Comparison of ENCODE assay signal across 8 cellular contexts in the genomic region with DNA sequence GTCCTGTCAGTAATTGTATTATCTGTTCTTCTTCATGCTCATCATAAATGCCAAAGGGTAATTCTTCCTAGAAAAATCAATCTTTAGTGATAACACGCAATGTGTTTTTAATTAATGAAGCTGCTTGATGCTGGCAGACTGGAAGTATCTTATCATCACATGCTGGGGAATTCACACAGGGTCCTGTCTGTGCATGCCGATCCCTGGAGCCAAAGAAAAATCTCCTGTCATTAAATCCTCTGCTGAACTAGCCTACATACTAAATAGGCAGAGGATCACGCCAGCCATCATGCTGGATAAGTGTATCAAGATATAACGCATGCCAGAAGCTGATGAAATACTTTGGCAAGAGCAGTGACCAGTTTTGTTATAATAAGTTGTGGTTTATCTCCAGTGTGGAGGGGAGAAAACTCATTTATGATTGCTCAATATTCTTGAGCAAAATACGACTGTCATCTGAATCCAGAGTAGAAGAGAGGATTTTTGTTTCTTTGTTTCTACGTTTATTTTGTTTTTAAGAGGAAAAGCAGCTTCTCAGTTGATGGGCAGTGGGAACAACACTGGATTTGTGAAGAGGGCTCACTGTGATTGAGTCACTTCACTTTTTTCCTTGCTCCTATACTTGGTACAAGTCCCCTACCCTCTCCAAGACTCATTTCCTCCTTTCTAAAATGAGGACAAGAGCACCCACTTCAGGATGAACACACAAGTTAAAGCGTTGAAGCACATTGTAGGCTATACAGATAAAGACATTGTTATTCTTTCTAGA.
DNase-seq lines count a peak whose midpoint lies in the region; ATAC-seq and TF ChIP-seq lines count a peak whose summit lies in the region.

No MANE protein-coding gene starts in this region.

- TF ChIP-seq CTCF in heart left ventricle (IDR thresholded peaks at IDR 0.05), result peak in 6 of 12 donors; percentile 10 to 49 (median 22)
- TF ChIP-seq CTCF in suprapubic skin (IDR thresholded peaks at IDR 0.05), result no peak
- no peak for TF ChIP-seq CTCF in coronary artery (IDR thresholded peaks at IDR 0.05)

- DNase-seq in HT-29 (ENCODE audit: low spot score) (peak; percentile 49), T1000 (lab: John Stamatoyannopoulos, UW) (peak; percentile 9), heart left ventricle (peak in 3 of 5 donors; percentile 26 to 59 (median 37)), suprapubic skin (ENCODE audit: low spot score in 2 of 2) (peak in 1 of 2 donors; percentile 67), coronary artery (ENCODE audit: low spot score) (no peak), T-helper 9 cell (no peak)

- peaks cover 0 to 36% (median 20%) of the 10 kb centered on the region in 12 donors for H3K4me1 ChIP-seq in heart left ventricle
- peaks cover 26% of the 10 kb centered on the region for H3K4me1 ChIP-seq in suprapubic skin

- H3K36me3 ChIP-seq in heart left ventricle, result no peaks in the 10 kb centered on the region
- H3K36me3 ChIP-seq in suprapubic skin, result no peaks in the 10 kb centered on the region

- intact Hi-C loops in heart left ventricle (cut with DNase I), result loop anchor here in 3 of 10 donors (5.0 to 10.0 kb wide), 5 partner anchors 102 to 328 kb away; no protein-coding TSS in a partner anchor

- no peak overlapping the region for H3K4me3 ChIP-seq in heart left ventricle
- no peak overlapping the region for H3K4me3 ChIP-seq in suprapubic skin
- H3K4me3 ChIP-seq in coronary artery, result no peak overlapping the region

- no peaks in the 10 kb centered on the region for H3K27me3 ChIP-seq in heart left ventricle
- H3K27me3 ChIP-seq in suprapubic skin, result no peaks in the 10 kb centered on the region

- H3K9me3 ChIP-seq in heart left ventricle, result no peaks in the 10 kb centered on the region
- H3K9me3 ChIP-seq in suprapubic skin, result no peaks in the 10 kb centered on the region

- peak overlapping the region in 10 of 12 donors; percentile 8 to 71 (median 37) for H3K27ac ChIP-seq in heart left ventricle
- H3K27ac ChIP-seq in suprapubic skin, result peak overlapping the region; percentile 67
- peak overlapping the region in 1 of 2 donors; percentile 27 for H3K27ac ChIP-seq in coronary artery

- no peak for TF ChIP-seq POLR2A in heart left ventricle (IDR thresholded peaks at IDR 0.05)
- no peak for TF ChIP-seq POLR2A in suprapubic skin (IDR thresholded peaks at IDR 0.05)

- ATAC-seq in heart left ventricle (peak; percentile 59 to 85 (median 73)), HG03457 (IDR thresholded peaks at IDR 0.05; ENCODE audit: unreplicated experiment) (no peak), HG02970 (IDR thresholded peaks at IDR 0.05; ENCODE audit: low FRiP score, unreplicated experiment) (no peak)

- 38% methylated on average over 7 of the region's 7 CpGs for WGBS in heart left ventricle, 4 donors
- WGBS in suprapubic skin, result 32% methylated on average over 7 of the region's 7 CpGs

- TF ChIP-seq EP300 in suprapubic skin (IDR thresholded peaks at IDR 0.05), result no peak

Comparison
In these comparisons a context has a peak if more than half of its experiments do, and no peak if none do; other contexts are left out.
1. DNase-seq: peak in HT-29 (single experiment), T1000 (single experiment) and heart left ventricle (3 of 5); none in coronary artery (single experiment) and T-helper 9 cell (single experiment).
2. ATAC-seq: peak in heart left ventricle (4 of 4); none in HG03457 (single experiment) and HG02970 (single experiment).